ENCODE assay signal across 14 cellular contexts in genomic region chr9:1938675-1939170, GRCh38.
A peak's percentile ranks its signal among the peaks of the same experiment; 100 is the strongest.
DNase-seq lines count a peak whose midpoint lies in the region; ATAC-seq, FAIRE-seq and TF ChIP-seq lines count a peak whose summit lies in the region.
"Had no signal": no experiment of that assay in that cellular context is flagged by ENCODE, and none has a peak within 500 bp of the region (broad histone marks: within the 10 kb centered on the region; RNA-seq: fewer than 3 reads in every experiment).

No MANE protein-coding gene starts in this region.

- CTCF ChIA-PET in GM12878 (lab: Yijun Ruan, JAX) = interaction anchor here (1.0 to 5.8 kb wide), 13 partner anchors 9 to 478 kb away, joined by 3 to 94 read pairs (median 15); partner anchors contain the start of gene SMARCA2

- DNase-seq in GM12878 (ENCODE audit: low read depth, low spot score) (peak; percentile 82), medulla oblongata (ENCODE audit: extremely low spot score) (no peak), DMS79 (lab: John Stamatoyannopoulos, UW) (no peak), UCSD-AML1 (lab: John Stamatoyannopoulos, UW; ENCODE audit: unreplicated experiment) (no peak), NCI-H1048 (lab: John Stamatoyannopoulos, UW) (no peak)
- DNase-seq: activated naive CD8-positive, alpha-beta T cell treated with anti-CD3 and anti-CD28 coated beads for 36 hours; Kasumi-1; NCI-H2171; stomach had no signal

- H3K27me3 ChIP-seq in GM12878 (replicated peaks in 1 of 2; ENCODE audit: control insufficient read depth in 2 of 2, insufficient read depth in 2 of 2, low read length in 1 of 2) = no peaks in the 10 kb centered on the region
- H3K27me3 ChIP-seq: esophagus muscularis mucosa, stomach had no signal

- BruUV-seq in GM12878 (replicated peaks; lab: Mats Ljungman, UMichigan) = no TSS peak

- in situ Hi-C loops in GM12878 (cut with MboI) = loop anchor here (5.0 kb wide), 1 partner anchor 61 kb away; no protein-coding TSS in a partner anchor

- POLR2A ChIA-PET in GM12878 (lab: Charles Lee) = interaction anchor here (0.5 to 1.9 kb wide), 7 partner anchors 9 to 215 kb away, joined by 3 to 11 read pairs (median 4); no protein-coding TSS in a partner anchor

- H3K9me3 ChIP-seq in GM12878 (replicated peaks; ENCODE audit: control insufficient read depth, insufficient read depth, low read length) = peaks cover 3% of the 10 kb centered on the region; the same call in 2 of the 3 replicates
- H3K9me3 ChIP-seq: esophagus muscularis mucosa had no signal

- TF ChIP-seq CTCF in GM12878 (IDR thresholded peaks at IDR 0.05 in 2 of 3, conservative IDR thresholded peaks at IDR 0.05 in 1 of 3; ENCODE audit: control insufficient read depth in 2 of 3, extremely low read depth in 1 of 3, insufficient read depth in 1 of 3, low read depth in 3 of 3, low read length in 3 of 3) = no peak

- 0% methylated on average over 2 of the region's 2 CpGs for WGBS in GM12878 (ENCODE audit: insufficient coverage, insufficient replicate concordance, low lambda C conversion rate, missing lambda C conversion rate)

- no peak for TF ChIP-seq RAD21 in GM12878 (IDR thresholded peaks at IDR 0.05; ENCODE audit: insufficient read depth, low read depth, low read length)

- peak; percentile 76 for FAIRE-seq in GM12878 (lab: Jason Lieb, UNC)

- peak overlapping the region; percentile 63 for H3K4me3 ChIP-seq in GM12878
- H3K4me3 ChIP-seq: esophagus muscularis mucosa, stomach had no signal

- peak; percentile 80 for ATAC-seq in GM18868 (IDR thresholded peaks at IDR 0.05; ENCODE audit: unreplicated experiment)
- ATAC-seq in GM21576 (IDR thresholded peaks at IDR 0.05; ENCODE audit: unreplicated experiment) = peak; percentile 80
- peak; percentile 53 for ATAC-seq in HG03108 (IDR thresholded peaks at IDR 0.05; ENCODE audit: unreplicated experiment)
- ATAC-seq in GM12878 = peak; percentile 87
- ATAC-seq: Panc1 had no signal

- RAD21 ChIA-PET in GM12878 (lab: Charles Lee; ENCODE audit: unreplicated experiment) = interaction anchor here (0.6 to 4.8 kb wide), 27 partner anchors 9 to 481 kb away, joined by 3 to 62 read pairs (median 5); no protein-coding TSS in a partner anchor

- peak overlapping the region; percentile 98 for H3K4me2 ChIP-seq in GM12878 (ENCODE audit: control insufficient read depth, insufficient read depth)

- intact Hi-C loops in GM12878 (cut with micrococcal nuclease; ENCODE audit: unreplicated experiment) = loop anchor here (1.0 to 5.0 kb wide), 4 partner anchors 8 to 476 kb away; no protein-coding TSS in a partner anchor

- peak overlapping the region; percentile 97 for H3K27ac ChIP-seq in GM12878 (ENCODE audit: control insufficient read depth, insufficient read depth)
- H3K27ac ChIP-seq: esophagus muscularis mucosa, stomach had no signal

- SMC1A ChIA-PET in GM12878 (lab: Charles Lee; ENCODE audit: uncharacterized antibody, unreplicated experiment) = interaction anchor here (0.7 to 6.9 kb wide), 28 partner anchors 9 to 480 kb away, joined by 3 to 90 read pairs (median 6); no protein-coding TSS in a partner anchor

- H3K79me2 ChIP-seq in GM12878 (ENCODE audit: control insufficient read depth, insufficient read depth, low read length) = no peaks in the 10 kb centered on the region

- H4K20me1 ChIP-seq in GM12878 (ENCODE audit: control insufficient read depth, insufficient read depth) = no peaks in the 10 kb centered on the region

- peak overlapping the region; percentile 79 for H3K9ac ChIP-seq in GM12878 (ENCODE audit: control insufficient read depth, insufficient read depth, low read length)

- peaks cover 25% of the 10 kb centered on the region for H3K4me1 ChIP-seq in GM12878 (ENCODE audit: control insufficient read depth, insufficient read depth, low read length)
- H3K4me1 ChIP-seq: esophagus muscularis mucosa, stomach had no signal

- H3K36me3 ChIP-seq in GM12878 (ENCODE audit: control insufficient read depth in 2 of 2, insufficient read depth in 2 of 2, low read length in 1 of 2) = no peaks in the 10 kb centered on the region
- H3K36me3 ChIP-seq: esophagus muscularis mucosa, stomach had no signal

- TF ChIP-seq EP300 in GM12878 (IDR thresholded peaks at IDR 0.05; ENCODE audit: borderline replicate concordance in 1 of 2, control insufficient read depth in 1 of 2, low read depth in 2 of 2, low read length in 2 of 2) = peak; percentile 30 to 55; a peak in 2 of 4 replicates

- peak; percentile 39; the same call in 1 of the 2 replicates for TF ChIP-seq POLR2A in GM12878 (IDR thresholded peaks at IDR 0.05; ENCODE audit: low read depth, low read length)

- H2AFZ ChIP-seq in GM12878 (ENCODE audit: control insufficient read depth, low read depth, low read length) = no peak overlapping the region; the same call in 1 of the 2 replicates

TF ChIP-seq in GM12878, 131 proteins besides CTCF, POLR2A, EP300 and RAD21 (continues in another document):
- TF ChIP-seq CBX3 (IDR thresholded peaks at IDR 0.05; ENCODE audit: borderline replicate concordance, low read depth) = no peak
- no peak for TF ChIP-seq SRF (IDR thresholded peaks at IDR 0.05; ENCODE audit: low read depth in 2 of 2, low read length in 2 of 2)
- TF ChIP-seq BRCA1 (IDR thresholded peaks at IDR 0.05; ENCODE audit: low read depth, low read length) = no peak
- no peak for TF ChIP-seq KDM1A (IDR thresholded peaks at IDR 0.05; ENCODE audit: borderline replicate concordance)
- no peak; the same call in 2 of the 3 replicates for TF ChIP-seq POU2F2 (IDR thresholded peaks at IDR 0.05; ENCODE audit: borderline replicate concordance, low read depth, low read length)
- TF ChIP-seq MTA2 (IDR thresholded peaks at IDR 0.05; ENCODE audit: low read depth) = no peak; the same call in 1 of the 2 replicates
- TF ChIP-seq IKZF2 (IDR thresholded peaks at IDR 0.05) = peak; percentile 48 to 53
- no peak for TF ChIP-seq FOXK2 (IDR thresholded peaks at IDR 0.05)
- TF ChIP-seq ZNF274 (IDR thresholded peaks at IDR 0.05; ENCODE audit: insufficient read depth, insufficient read length) = no peak
- TF ChIP-seq TAF1 (IDR thresholded peaks at IDR 0.05; ENCODE audit: borderline replicate concordance, low read depth, low read length) = peak; percentile 41; the same call in 1 of the 2 replicates
- no peak for TF ChIP-seq SREBF2 (IDR thresholded peaks at IDR 0.05; ENCODE audit: low read length)
- no peak for TF ChIP-seq RBBP5 (conservative IDR thresholded peaks at IDR 0.05)
- TF ChIP-seq MAX (IDR thresholded peaks at IDR 0.05; ENCODE audit: low read depth, low read length) = no peak
- TF ChIP-seq ZBTB40 (IDR thresholded peaks at IDR 0.05; ENCODE audit: borderline replicate concordance) = no peak
- no peak for TF ChIP-seq WRNIP1 (IDR thresholded peaks at IDR 0.05; ENCODE audit: borderline replicate concordance, low read depth, low read length)
- TF ChIP-seq, protein P1, sequence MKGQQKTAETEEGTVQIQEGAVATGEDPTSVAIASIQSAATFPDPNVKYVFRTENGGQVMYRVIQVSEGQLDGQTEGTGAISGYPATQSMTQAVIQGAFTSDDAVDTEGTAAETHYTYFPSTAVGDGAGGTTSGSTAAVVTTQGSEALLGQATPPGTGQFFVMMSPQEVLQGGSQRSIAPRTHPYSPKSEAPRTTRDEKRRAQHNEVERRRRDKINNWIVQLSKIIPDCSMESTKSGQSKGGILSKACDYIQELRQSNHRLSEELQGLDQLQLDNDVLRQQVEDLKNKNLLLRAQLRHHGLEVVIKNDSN (IDR thresholded peaks at IDR 0.05; ENCODE audit: borderline replicate concordance, extremely low read length, insufficient read depth, low read depth, low read length) = no peak
- TF ChIP-seq POLR2AphosphoS5 (IDR thresholded peaks at IDR 0.05; ENCODE audit: low read length) = peak; percentile 80
- no peak for TF ChIP-seq PKNOX1 (IDR thresholded peaks at IDR 0.05)
